In genomic region chr6:161838306-161839035, GRCh38 we compare ENCODE assay signal across 1 cellular context.
TF ChIP-seq lines count a peak whose summit lies in the region.

No MANE protein-coding gene starts in this region.

TF ChIP-seq in HepG2, 621 proteins besides CTCF, POLR2A, EP300 and RAD21 (continued from another document and continues in another):
- TF ChIP-seq, protein P1, sequence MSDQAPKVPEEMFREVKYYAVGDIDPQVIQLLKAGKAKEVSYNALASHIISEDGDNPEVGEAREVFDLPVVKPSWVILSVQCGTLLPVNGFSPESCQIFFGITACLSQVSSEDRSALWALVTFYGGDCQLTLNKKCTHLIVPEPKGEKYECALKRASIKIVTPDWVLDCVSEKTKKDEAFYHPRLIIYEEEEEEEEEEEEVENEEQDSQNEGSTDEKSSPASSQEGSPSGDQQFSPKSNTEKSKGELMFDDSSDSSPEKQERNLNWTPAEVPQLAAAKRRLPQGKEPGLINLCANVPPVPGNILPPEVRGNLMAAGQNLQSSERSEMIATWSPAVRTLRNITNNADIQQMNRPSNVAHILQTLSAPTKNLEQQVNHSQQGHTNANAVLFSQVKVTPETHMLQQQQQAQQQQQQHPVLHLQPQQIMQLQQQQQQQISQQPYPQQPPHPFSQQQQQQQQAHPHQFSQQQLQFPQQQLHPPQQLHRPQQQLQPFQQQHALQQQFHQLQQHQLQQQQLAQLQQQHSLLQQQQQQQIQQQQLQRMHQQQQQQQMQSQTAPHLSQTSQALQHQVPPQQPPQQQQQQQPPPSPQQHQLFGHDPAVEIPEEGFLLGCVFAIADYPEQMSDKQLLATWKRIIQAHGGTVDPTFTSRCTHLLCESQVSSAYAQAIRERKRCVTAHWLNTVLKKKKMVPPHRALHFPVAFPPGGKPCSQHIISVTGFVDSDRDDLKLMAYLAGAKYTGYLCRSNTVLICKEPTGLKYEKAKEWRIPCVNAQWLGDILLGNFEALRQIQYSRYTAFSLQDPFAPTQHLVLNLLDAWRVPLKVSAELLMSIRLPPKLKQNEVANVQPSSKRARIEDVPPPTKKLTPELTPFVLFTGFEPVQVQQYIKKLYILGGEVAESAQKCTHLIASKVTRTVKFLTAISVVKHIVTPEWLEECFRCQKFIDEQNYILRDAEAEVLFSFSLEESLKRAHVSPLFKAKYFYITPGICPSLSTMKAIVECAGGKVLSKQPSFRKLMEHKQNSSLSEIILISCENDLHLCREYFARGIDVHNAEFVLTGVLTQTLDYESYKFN (CRISPR knock-in tag; conservative IDR thresholded peaks at IDR 0.05) = peak; percentile 74
- TF ChIP-seq NR3C1 (CRISPR knock-in tag; IDR thresholded peaks at IDR 0.05) = no peak
- no peak for TF ChIP-seq HNRNPLL (IDR thresholded peaks at IDR 0.05; ENCODE audit: low read depth, low read length, poor library complexity, severe bottlenecking)
- peak; percentile 55; the same call in 1 of the 2 replicates for TF ChIP-seq NCOR1 (IDR thresholded peaks at IDR 0.05; ENCODE audit: borderline replicate concordance, low read length)
- no peak for TF ChIP-seq HNRNPK (IDR thresholded peaks at IDR 0.05; ENCODE audit: low read depth, low read length, poor library complexity, severe bottlenecking)
- peak; percentile 81; the same call in 1 of the 2 replicates for TF ChIP-seq KLF15 (CRISPR knock-in tag; IDR thresholded peaks at IDR 0.05; ENCODE audit: borderline replicate concordance)
- TF ChIP-seq SRY (CRISPR knock-in tag; IDR thresholded peaks at IDR 0.05) = no peak
- no peak for TF ChIP-seq NFYC (CRISPR knock-in tag; IDR thresholded peaks at IDR 0.05)
- TF ChIP-seq NFE2L2 (IDR thresholded peaks at IDR 0.05; ENCODE audit: low read length) = no peak
- TF ChIP-seq DRAP1 (CRISPR knock-in tag; IDR thresholded peaks at IDR 0.05) = no peak
- TF ChIP-seq, protein P2, sequence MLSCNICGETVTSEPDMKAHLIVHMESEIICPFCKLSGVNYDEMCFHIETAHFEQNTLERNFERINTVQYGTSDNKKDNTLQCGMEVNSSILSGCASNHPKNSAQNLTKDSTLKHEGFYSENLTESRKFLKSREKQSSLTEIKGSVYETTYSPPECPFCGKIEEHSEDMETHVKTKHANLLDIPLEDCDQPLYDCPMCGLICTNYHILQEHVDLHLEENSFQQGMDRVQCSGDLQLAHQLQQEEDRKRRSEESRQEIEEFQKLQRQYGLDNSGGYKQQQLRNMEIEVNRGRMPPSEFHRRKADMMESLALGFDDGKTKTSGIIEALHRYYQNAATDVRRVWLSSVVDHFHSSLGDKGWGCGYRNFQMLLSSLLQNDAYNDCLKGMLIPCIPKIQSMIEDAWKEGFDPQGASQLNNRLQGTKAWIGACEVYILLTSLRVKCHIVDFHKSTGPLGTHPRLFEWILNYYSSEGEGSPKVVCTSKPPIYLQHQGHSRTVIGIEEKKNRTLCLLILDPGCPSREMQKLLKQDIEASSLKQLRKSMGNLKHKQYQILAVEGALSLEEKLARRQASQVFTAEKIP (CRISPR knock-in tag; IDR thresholded peaks at IDR 0.05; ENCODE audit: borderline replicate concordance) = no peak
- no peak for TF ChIP-seq ZNF224 (CRISPR knock-in tag; IDR thresholded peaks at IDR 0.05)
- no peak for TF ChIP-seq ZNF761 (CRISPR knock-in tag; conservative IDR thresholded peaks at IDR 0.05)
- TF ChIP-seq KDM5B (CRISPR knock-in tag; IDR thresholded peaks at IDR 0.05; ENCODE audit: borderline replicate concordance) = no peak
- TF ChIP-seq BRCA1 (CRISPR knock-in tag; IDR thresholded peaks at IDR 0.05) = no peak
- no peak for TF ChIP-seq MIER3 (CRISPR knock-in tag; IDR thresholded peaks at IDR 0.05; ENCODE audit: borderline replicate concordance)
- no peak for TF ChIP-seq PHF8 (CRISPR knock-in tag; IDR thresholded peaks at IDR 0.05)
- no peak for TF ChIP-seq CBFB (CRISPR knock-in tag; IDR thresholded peaks at IDR 0.05)
- TF ChIP-seq ZNF547 (CRISPR knock-in tag; IDR thresholded peaks at IDR 0.05) = no peak
- no peak for TF ChIP-seq HHEX (CRISPR knock-in tag; IDR thresholded peaks at IDR 0.05)
- TF ChIP-seq HBP1 (CRISPR knock-in tag; IDR thresholded peaks at IDR 0.05; ENCODE audit: low read depth) = no peak
- TF ChIP-seq ATF1 (CRISPR knock-in tag; IDR thresholded peaks at IDR 0.05) = no peak; the same call in 1 of the 2 replicates
- no peak for TF ChIP-seq ZNF282 (IDR thresholded peaks at IDR 0.05; ENCODE audit: partially characterized antibody)
- TF ChIP-seq, protein P3, sequence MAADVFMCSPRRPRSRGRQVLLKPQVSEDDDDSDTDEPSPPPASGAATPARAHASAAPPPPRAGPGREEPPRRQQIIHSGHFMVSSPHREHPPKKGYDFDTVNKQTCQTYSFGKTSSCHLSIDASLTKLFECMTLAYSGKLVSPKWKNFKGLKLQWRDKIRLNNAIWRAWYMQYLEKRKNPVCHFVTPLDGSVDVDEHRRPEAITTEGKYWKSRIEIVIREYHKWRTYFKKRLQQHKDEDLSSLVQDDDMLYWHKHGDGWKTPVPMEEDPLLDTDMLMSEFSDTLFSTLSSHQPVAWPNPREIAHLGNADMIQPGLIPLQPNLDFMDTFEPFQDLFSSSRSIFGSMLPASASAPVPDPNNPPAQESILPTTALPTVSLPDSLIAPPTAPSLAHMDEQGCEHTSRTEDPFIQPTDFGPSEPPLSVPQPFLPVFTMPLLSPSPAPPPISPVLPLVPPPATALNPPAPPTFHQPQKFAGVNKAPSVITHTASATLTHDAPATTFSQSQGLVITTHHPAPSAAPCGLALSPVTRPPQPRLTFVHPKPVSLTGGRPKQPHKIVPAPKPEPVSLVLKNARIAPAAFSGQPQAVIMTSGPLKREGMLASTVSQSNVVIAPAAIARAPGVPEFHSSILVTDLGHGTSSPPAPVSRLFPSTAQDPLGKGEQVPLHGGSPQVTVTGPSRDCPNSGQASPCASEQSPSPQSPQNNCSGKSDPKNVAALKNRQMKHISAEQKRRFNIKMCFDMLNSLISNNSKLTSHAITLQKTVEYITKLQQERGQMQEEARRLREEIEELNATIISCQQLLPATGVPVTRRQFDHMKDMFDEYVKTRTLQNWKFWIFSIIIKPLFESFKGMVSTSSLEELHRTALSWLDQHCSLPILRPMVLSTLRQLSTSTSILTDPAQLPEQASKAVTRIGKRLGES (CRISPR knock-in tag; IDR thresholded peaks at IDR 0.05; ENCODE audit: borderline replicate concordance) = no peak
- TF ChIP-seq LRRFIP1 (CRISPR knock-in tag; conservative IDR thresholded peaks at IDR 0.05) = no peak
- TF ChIP-seq ZNF550 (CRISPR knock-in tag; IDR thresholded peaks at IDR 0.05; ENCODE audit: borderline replicate concordance) = no peak
- no peak for TF ChIP-seq DDIT3 (CRISPR knock-in tag; IDR thresholded peaks at IDR 0.05)
- TF ChIP-seq ZNF557 (CRISPR knock-in tag; IDR thresholded peaks at IDR 0.05) = no peak
- TF ChIP-seq SNAPC4 (CRISPR knock-in tag; IDR thresholded peaks at IDR 0.05) = no peak
- TF ChIP-seq ZC3H13 (CRISPR knock-in tag; IDR thresholded peaks at IDR 0.05) = no peak
- no peak for TF ChIP-seq SMAD1 (CRISPR knock-in tag; IDR thresholded peaks at IDR 0.05; ENCODE audit: borderline replicate concordance, low read depth)
- TF ChIP-seq SRSF9 (IDR thresholded peaks at IDR 0.05; ENCODE audit: borderline replicate concordance, insufficient read depth, low read depth, low read length, poor library complexity, severe bottlenecking) = no peak
- TF ChIP-seq ZNF136 (CRISPR knock-in tag; IDR thresholded peaks at IDR 0.05; ENCODE audit: low read depth) = no peak
- no peak for TF ChIP-seq SAFB2 (CRISPR knock-in tag; IDR thresholded peaks at IDR 0.05; ENCODE audit: borderline replicate concordance, low read depth)
- TF ChIP-seq ZNF350 (CRISPR knock-in tag; IDR thresholded peaks at IDR 0.05; ENCODE audit: borderline replicate concordance, low read depth) = no peak
- TF ChIP-seq ZNF251 (CRISPR knock-in tag; IDR thresholded peaks at IDR 0.05) = no peak
- no peak for TF ChIP-seq WIZ (CRISPR knock-in tag; IDR thresholded peaks at IDR 0.05)
- TF ChIP-seq ZNF329 (CRISPR knock-in tag; IDR thresholded peaks at IDR 0.05; ENCODE audit: low read depth) = no peak
- no peak for TF ChIP-seq THAP7 (CRISPR knock-in tag; IDR thresholded peaks at IDR 0.05)
- no peak; the same call in 1 of the 2 replicates for TF ChIP-seq RFXAP (CRISPR knock-in tag; IDR thresholded peaks at IDR 0.05; ENCODE audit: borderline replicate concordance)
- no peak for TF ChIP-seq TGIF2 (CRISPR knock-in tag; IDR thresholded peaks at IDR 0.05)
- TF ChIP-seq PRPF4 (IDR thresholded peaks at IDR 0.05; ENCODE audit: low read depth, low read length, poor library complexity, severe bottlenecking) = no peak
- no peak for TF ChIP-seq HES4 (CRISPR knock-in tag; IDR thresholded peaks at IDR 0.05; ENCODE audit: borderline replicate concordance)
- TF ChIP-seq, protein P4, sequence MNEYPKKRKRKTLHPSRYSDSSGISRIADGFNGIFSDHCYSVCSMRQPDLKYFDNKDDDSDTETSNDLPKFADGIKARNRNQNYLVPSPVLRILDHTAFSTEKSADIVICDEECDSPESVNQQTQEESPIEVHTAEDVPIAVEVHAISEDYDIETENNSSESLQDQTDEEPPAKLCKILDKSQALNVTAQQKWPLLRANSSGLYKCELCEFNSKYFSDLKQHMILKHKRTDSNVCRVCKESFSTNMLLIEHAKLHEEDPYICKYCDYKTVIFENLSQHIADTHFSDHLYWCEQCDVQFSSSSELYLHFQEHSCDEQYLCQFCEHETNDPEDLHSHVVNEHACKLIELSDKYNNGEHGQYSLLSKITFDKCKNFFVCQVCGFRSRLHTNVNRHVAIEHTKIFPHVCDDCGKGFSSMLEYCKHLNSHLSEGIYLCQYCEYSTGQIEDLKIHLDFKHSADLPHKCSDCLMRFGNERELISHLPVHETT (CRISPR knock-in tag; conservative IDR thresholded peaks at IDR 0.05) = no peak
- no peak for TF ChIP-seq MAFF (IDR thresholded peaks at IDR 0.05; ENCODE audit: low read depth, low read length)
- no peak for TF ChIP-seq NFRKB (IDR thresholded peaks at IDR 0.05)
